9 cellular contexts compared by ENCODE assay signal in genomic region chr12:64082866-64083268, GRCh38.
DNase-seq lines count a peak whose midpoint lies in the region; TF ChIP-seq lines count a peak whose summit lies in the region.
"Had no signal": no experiment of that assay in that cellular context is flagged by ENCODE, and none has a peak within 500 bp of the region (broad histone marks: within the 10 kb centered on the region; RNA-seq: fewer than 3 reads in every experiment).

No MANE protein-coding gene starts in this region.

- H3K36me3 Mint-ChIP-seq in activated CD4-positive, alpha-beta memory T cell treated with anti-CD3 and anti-CD28 coated beads, Interleukin-2, amount 10 ng/mL, durations not matched to agents 7 days and 5 days (ENCODE audit: low read depth), result no peaks in the 10 kb centered on the region

- no peaks in the 10 kb centered on the region for H3K27me3 Mint-ChIP-seq in activated CD4-positive, alpha-beta memory T cell treated with anti-CD3 and anti-CD28 coated beads, Interleukin-2, amount 10 ng/mL, durations not matched to agents 7 days and 5 days

- intact Hi-C loops in uterus (cut with DNase I; ENCODE audit: low total_unique reads), result no loop called here

- POLR2A ChIA-PET in activated CD4-positive, alpha-beta memory T cell treated with anti-CD3 and anti-CD28 coated beads, Interleukin-2, amount 10 ng/mL, durations not matched to agents 7 days and 5 days (lab: Charles Lee), result no interaction called here

- no peak overlapping the region for H3K27ac Mint-ChIP-seq in activated CD4-positive, alpha-beta memory T cell treated with anti-CD3 and anti-CD28 coated beads, Interleukin-2, amount 10 ng/mL, durations not matched to agents 7 days and 5 days

- DNase-seq in NCI-H345 (lab: John Stamatoyannopoulos, UW) (peak; percentile 63), NCI-H345 treated with DMSO at 0.1 percent for 48 hours (lab: John Stamatoyannopoulos, UW; ENCODE audit: unreplicated experiment) (no peak), uterus (no peak), SKM-1 (lab: John Stamatoyannopoulos, UW; ENCODE audit: unreplicated experiment) (no peak), NCI-H524 (lab: John Stamatoyannopoulos, UW) (no peak)
- DNase-seq in activated CD4-positive, alpha-beta memory T cell treated with anti-CD3 and anti-CD28 coated beads, Interleukin-2, amount 10 ng/mL, durations not matched to agents 7 days and 5 days, result no peak
- DNase-seq: central memory CD4-positive, alpha-beta T cell had no signal

- H3K36me3 ChIP-seq in mucosa of stomach (ENCODE audit: control insufficient read depth, insufficient read depth, low read length) (no peaks in the 10 kb centered on the region), uterus (no peaks in the 10 kb centered on the region)

- H3K4me3 ChIP-seq in mucosa of stomach (ENCODE audit: low read length) (no peak overlapping the region), uterus (no peak overlapping the region)

- CTCF ChIA-PET in activated CD4-positive, alpha-beta memory T cell treated with anti-CD3 and anti-CD28 coated beads, Interleukin-2, amount 10 ng/mL, durations not matched to agents 7 days and 5 days (lab: Charles Lee), result no interaction called here

- H3K27ac ChIP-seq in cingulate gyrus (ENCODE audit: low read depth, low read length) (peak overlapping the region; percentile 34), uterus (peak overlapping the region; percentile 63 to 64)

- H3K9ac ChIP-seq in mucosa of stomach (ENCODE audit: low read length), result peak overlapping the region; percentile 47

- H3K27me3 ChIP-seq in mucosa of stomach (ENCODE audit: control insufficient read depth, insufficient read depth, low read length), result no peaks in the 10 kb centered on the region
- no peaks in the 10 kb centered on the region for H3K27me3 ChIP-seq in uterus

- no peaks in the 10 kb centered on the region for H3K9me3 ChIP-seq in mucosa of stomach (ENCODE audit: control insufficient read depth, low read length)
- H3K9me3 ChIP-seq in uterus, result no peaks in the 10 kb centered on the region

- H3K4me1 Mint-ChIP-seq in activated CD4-positive, alpha-beta memory T cell treated with anti-CD3 and anti-CD28 coated beads, Interleukin-2, amount 10 ng/mL, durations not matched to agents 7 days and 5 days, result no peaks in the 10 kb centered on the region

- no peaks in the 10 kb centered on the region for H3K9me3 Mint-ChIP-seq in activated CD4-positive, alpha-beta memory T cell treated with anti-CD3 and anti-CD28 coated beads, Interleukin-2, amount 10 ng/mL, durations not matched to agents 7 days and 5 days

- peaks cover 57% of the 10 kb centered on the region for H3K4me1 ChIP-seq in mucosa of stomach (ENCODE audit: control insufficient read depth, insufficient read depth, low read length)
- peaks cover 6 to 11% of the 10 kb centered on the region in 2 donors for H3K4me1 ChIP-seq in uterus

- no peak overlapping the region for H3K4me3 Mint-ChIP-seq in activated CD4-positive, alpha-beta memory T cell treated with anti-CD3 and anti-CD28 coated beads, Interleukin-2, amount 10 ng/mL, durations not matched to agents 7 days and 5 days

- TF ChIP-seq CTCF in uterus (IDR thresholded peaks at IDR 0.05), result no peak

- no peak for TF ChIP-seq POLR2A in uterus (IDR thresholded peaks at IDR 0.05)
